1 cellular context compared by ENCODE assay signal in the genomic region with DNA sequence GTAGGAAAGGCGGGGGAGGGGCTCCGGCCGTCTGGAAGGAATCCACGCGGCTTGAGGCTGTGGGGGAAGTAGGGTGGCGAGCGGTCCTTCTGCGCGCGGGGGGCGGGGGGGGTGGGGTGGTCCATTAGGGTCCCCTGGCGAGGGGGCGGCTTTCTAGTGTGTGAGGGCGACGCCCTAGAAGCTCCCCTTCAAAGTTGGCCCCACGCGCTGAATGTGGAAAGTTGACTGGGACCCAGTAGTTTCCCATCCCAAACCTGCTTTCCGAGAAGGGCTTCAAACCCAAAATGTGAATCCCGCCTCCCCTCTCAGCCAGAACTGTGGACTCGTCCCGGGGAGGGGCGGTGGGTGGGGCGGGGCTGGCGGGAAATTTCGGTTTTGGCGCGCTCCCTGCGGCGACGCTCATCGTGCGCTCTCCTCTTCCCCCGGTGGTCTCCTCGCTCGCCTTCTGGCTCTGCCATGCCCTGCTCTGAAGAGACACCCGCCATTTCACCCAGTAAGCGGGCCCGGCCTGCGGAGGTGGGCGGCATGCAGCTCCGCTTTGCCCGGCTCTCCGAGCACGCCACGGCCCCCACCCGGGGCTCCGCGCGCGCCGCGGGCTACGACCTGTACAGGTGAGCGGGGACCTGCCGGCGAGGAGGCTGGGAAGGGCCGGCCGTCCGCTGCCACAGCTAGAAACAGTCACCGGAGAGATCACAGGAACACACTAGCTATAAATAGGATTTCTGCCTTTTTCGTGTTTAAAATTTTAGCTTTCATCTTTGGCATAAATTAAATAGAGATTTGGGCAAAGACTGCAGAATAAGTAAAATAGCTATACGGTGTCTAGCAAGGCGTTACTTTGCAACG.
TF ChIP-seq lines count a peak whose summit lies in the region.

No MANE protein-coding gene starts in this region.

TF ChIP-seq in K562, 482 proteins besides CTCF, POLR2A, EP300 and RAD21 (continued from another document and continues in another):
- TF ChIP-seq, protein P1, sequence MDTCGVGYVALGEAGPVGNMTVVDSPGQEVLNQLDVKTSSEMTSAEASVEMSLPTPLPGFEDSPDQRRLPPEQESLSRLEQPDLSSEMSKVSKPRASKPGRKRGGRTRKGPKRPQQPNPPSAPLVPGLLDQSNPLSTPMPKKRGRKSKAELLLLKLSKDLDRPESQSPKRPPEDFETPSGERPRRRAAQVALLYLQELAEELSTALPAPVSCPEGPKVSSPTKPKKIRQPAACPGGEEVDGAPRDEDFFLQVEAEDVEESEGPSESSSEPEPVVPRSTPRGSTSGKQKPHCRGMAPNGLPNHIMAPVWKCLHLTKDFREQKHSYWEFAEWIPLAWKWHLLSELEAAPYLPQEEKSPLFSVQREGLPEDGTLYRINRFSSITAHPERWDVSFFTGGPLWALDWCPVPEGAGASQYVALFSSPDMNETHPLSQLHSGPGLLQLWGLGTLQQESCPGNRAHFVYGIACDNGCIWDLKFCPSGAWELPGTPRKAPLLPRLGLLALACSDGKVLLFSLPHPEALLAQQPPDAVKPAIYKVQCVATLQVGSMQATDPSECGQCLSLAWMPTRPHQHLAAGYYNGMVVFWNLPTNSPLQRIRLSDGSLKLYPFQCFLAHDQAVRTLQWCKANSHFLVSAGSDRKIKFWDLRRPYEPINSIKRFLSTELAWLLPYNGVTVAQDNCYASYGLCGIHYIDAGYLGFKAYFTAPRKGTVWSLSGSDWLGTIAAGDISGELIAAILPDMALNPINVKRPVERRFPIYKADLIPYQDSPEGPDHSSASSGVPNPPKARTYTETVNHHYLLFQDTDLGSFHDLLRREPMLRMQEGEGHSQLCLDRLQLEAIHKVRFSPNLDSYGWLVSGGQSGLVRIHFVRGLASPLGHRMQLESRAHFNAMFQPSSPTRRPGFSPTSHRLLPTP (IDR thresholded peaks at IDR 0.05; ENCODE audit: borderline replicate concordance, extremely low read depth, insufficient read length) = no peak
- TF ChIP-seq HIVEP1 (CRISPR knock-in tag; IDR thresholded peaks at IDR 0.05) = no peak
- TF ChIP-seq NFE2L1 (tag; IDR thresholded peaks at IDR 0.05; ENCODE audit: borderline replicate concordance, low read depth) = no peak
- TF ChIP-seq SMAD3 (CRISPR knock-in tag; conservative IDR thresholded peaks at IDR 0.05) = no peak
- no peak for TF ChIP-seq ELF1 (tag; IDR thresholded peaks at IDR 0.05)
- no peak for TF ChIP-seq RFX5 (IDR thresholded peaks at IDR 0.05; ENCODE audit: low read depth, low read length)
- peak; percentile 75; the same call in 1 of the 2 replicates for TF ChIP-seq LCOR (CRISPR knock-in tag; IDR thresholded peaks at IDR 0.05)
- TF ChIP-seq, protein P2, sequence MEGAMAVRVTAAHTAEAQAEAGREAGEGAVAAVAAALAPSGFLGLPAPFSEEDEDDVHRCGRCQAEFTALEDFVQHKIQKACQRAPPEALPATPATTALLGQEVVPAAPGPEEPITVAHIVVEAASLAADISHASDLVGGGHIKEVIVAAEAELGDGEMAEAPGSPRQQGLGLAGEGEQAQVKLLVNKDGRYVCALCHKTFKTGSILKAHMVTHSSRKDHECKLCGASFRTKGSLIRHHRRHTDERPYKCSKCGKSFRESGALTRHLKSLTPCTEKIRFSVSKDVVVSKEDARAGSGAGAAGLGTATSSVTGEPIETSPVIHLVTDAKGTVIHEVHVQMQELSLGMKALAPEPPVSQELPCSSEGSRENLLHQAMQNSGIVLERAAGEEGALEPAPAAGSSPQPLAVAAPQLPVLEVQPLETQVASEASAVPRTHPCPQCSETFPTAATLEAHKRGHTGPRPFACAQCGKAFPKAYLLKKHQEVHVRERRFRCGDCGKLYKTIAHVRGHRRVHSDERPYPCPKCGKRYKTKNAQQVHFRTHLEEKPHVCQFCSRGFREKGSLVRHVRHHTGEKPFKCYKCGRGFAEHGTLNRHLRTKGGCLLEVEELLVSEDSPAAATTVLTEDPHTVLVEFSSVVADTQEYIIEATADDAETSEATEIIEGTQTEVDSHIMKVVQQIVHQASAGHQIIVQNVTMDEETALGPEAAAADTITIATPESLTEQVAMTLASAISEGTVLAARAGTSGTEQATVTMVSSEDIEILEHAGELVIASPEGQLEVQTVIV (CRISPR knock-in tag; IDR thresholded peaks at IDR 0.05; ENCODE audit: borderline replicate concordance) = no peak
- TF ChIP-seq MIER1 (IDR thresholded peaks at IDR 0.05; ENCODE audit: low read depth) = no peak
- TF ChIP-seq ZNF347 (CRISPR knock-in tag; IDR thresholded peaks at IDR 0.05; ENCODE audit: low read depth) = no peak
- no peak for TF ChIP-seq ZNF668 (CRISPR knock-in tag; IDR thresholded peaks at IDR 0.05)
- TF ChIP-seq ELF2 (CRISPR knock-in tag; IDR thresholded peaks at IDR 0.05) = no peak
- TF ChIP-seq, protein P3, sequence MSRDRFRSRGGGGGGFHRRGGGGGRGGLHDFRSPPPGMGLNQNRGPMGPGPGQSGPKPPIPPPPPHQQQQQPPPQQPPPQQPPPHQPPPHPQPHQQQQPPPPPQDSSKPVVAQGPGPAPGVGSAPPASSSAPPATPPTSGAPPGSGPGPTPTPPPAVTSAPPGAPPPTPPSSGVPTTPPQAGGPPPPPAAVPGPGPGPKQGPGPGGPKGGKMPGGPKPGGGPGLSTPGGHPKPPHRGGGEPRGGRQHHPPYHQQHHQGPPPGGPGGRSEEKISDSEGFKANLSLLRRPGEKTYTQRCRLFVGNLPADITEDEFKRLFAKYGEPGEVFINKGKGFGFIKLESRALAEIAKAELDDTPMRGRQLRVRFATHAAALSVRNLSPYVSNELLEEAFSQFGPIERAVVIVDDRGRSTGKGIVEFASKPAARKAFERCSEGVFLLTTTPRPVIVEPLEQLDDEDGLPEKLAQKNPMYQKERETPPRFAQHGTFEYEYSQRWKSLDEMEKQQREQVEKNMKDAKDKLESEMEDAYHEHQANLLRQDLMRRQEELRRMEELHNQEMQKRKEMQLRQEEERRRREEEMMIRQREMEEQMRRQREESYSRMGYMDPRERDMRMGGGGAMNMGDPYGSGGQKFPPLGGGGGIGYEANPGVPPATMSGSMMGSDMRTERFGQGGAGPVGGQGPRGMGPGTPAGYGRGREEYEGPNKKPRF (IDR thresholded peaks at IDR 0.05; ENCODE audit: low read depth, low read length) = no peak
- no peak for TF ChIP-seq TBL1XR1 (IDR thresholded peaks at IDR 0.05; ENCODE audit: low read length in 2 of 2)
- TF ChIP-seq MAX (CRISPR knock-in tag; IDR thresholded peaks at IDR 0.05) = no peak; the same call in 1 of the 2 replicates
- no peak for TF ChIP-seq NEUROD1 (IDR thresholded peaks at IDR 0.05; ENCODE audit: borderline replicate concordance, low read depth, low read length, partially characterized antibody)
- no peak for TF ChIP-seq FOXK1 (CRISPR knock-in tag; IDR thresholded peaks at IDR 0.05; ENCODE audit: borderline replicate concordance)
- TF ChIP-seq GTF2B (IDR thresholded peaks at IDR 0.05; ENCODE audit: extremely low read depth, insufficient read length) = no peak
- TF ChIP-seq NFXL1 (CRISPR knock-in tag; IDR thresholded peaks at IDR 0.05) = no peak
- peak in 1 of 2 experiments; percentile 92; a peak in 2 of 4 replicates for TF ChIP-seq BCLAF1 (IDR thresholded peaks at IDR 0.05; ENCODE audit: borderline replicate concordance in 1 of 2, control insufficient read depth in 1 of 2, low read depth in 2 of 2, low read length in 1 of 2)
- no peak for TF ChIP-seq ZNF239 (CRISPR knock-in tag; IDR thresholded peaks at IDR 0.05)
- no peak for TF ChIP-seq ZNF449 (CRISPR knock-in tag; IDR thresholded peaks at IDR 0.05)
- TF ChIP-seq ZNF408 (CRISPR knock-in tag; IDR thresholded peaks at IDR 0.05; ENCODE audit: low read depth) = no peak
- TF ChIP-seq RBM22 (IDR thresholded peaks at IDR 0.05; ENCODE audit: low read depth, low read length, poor library complexity, severe bottlenecking) = no peak
- TF ChIP-seq LEF1 (IDR thresholded peaks at IDR 0.05) = no peak
- 0 out of 2 replicates have a peak, but pooled peaks have one; percentile 13 for TF ChIP-seq SOX6 (IDR thresholded peaks at IDR 0.05)
- TF ChIP-seq TFE3 (CRISPR knock-in tag; IDR thresholded peaks at IDR 0.05) = no peak
- no peak for TF ChIP-seq ZNF431 (CRISPR knock-in tag; IDR thresholded peaks at IDR 0.05)
- TF ChIP-seq ETS1 (conservative IDR thresholded peaks at IDR 0.05; ENCODE audit: control insufficient read depth, low read depth, low read length) = 0 out of 2 replicates have a peak, but pooled peaks have one; percentile 14
